In the genomic region with DNA sequence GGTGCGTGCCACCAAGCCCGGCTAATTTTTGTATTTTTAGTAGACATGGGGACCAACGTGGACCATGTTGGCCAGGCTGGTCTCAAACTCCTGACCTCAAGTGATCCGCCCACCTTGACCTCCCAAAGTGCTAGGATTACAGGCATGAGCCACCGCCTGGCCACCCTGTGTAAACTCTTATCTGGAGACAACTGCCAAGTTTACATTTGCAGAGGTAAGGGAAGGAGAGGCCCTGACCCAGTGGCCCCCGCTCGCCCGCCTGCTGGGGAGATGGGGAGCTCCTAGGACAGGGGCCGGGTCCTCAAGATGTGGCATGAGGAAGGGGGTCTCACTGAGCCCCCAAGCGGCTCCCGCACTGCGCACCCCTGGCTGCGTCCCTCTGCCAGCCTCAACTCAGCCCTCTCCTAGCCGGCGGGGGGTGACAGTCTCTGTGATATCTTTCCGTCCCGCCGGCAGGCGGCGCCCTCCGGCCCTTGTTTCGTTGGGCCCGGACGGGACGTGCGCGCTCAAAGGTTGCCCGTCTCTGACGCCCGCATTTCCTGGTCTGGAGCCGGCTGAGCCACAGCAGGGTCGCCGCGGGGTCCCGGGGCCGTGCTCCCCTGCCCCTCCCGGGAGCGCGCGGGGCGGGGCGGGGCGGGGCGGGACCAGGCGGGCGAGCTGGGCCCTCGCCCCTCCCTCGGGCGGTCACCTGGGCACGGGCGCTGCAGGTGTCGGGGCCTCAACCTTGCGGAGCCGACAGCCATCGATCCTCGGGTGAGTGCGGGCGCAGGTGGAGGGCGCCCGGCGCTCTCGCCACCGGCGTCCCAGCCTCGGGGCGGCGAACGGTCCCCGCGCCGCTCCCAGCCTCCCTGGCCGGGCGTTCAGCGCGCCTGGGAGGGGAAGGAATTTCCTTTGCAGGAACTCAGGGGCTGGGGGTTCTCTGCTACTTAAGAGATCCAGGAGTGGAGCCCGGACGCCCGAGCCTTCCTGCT, we compare ENCODE assay signal across 1 cellular context.
TF ChIP-seq lines count a peak whose summit lies in the region.

GPR160 (plus strand) TSS at position 533 of the 971 bp plus-strand sequence. CDS start 45,978 bp downstream, outside the sequence.

TF ChIP-seq in HepG2, 621 proteins besides CTCF, POLR2A, EP300 and RAD21 (continued from another document and continues in another):
- TF ChIP-seq ZBED4 (CRISPR knock-in tag; IDR thresholded peaks at IDR 0.05; ENCODE audit: borderline replicate concordance) (peak; percentile 80; the same call in 1 of the 2 replicates), MIER2 (CRISPR knock-in tag; IDR thresholded peaks at IDR 0.05) (no peak), ZNF772 (CRISPR knock-in tag; IDR thresholded peaks at IDR 0.05) (peak; percentile 52; the same call in 1 of the 2 replicates), ETV5 (CRISPR knock-in tag; IDR thresholded peaks at IDR 0.05; ENCODE audit: borderline replicate concordance) (peak; percentile 74; the same call in 1 of the 2 replicates), HMG20B (CRISPR knock-in tag; conservative IDR thresholded peaks at IDR 0.05) (no peak), HIVEP1 (CRISPR knock-in tag; IDR thresholded peaks at IDR 0.05) (no peak; the same call in 1 of the 2 replicates), CBX5 (CRISPR knock-in tag; IDR thresholded peaks at IDR 0.05; ENCODE audit: borderline replicate concordance) (peak; percentile 84; the same call in 1 of the 2 replicates), REPIN1 (CRISPR knock-in tag; IDR thresholded peaks at IDR 0.05; ENCODE audit: borderline replicate concordance, low read depth) (peak; percentile 85), RFXANK (CRISPR knock-in tag; IDR thresholded peaks at IDR 0.05) (0 out of 2 replicates have a peak, but pooled peaks have one; percentile 65), NAIF1 (CRISPR knock-in tag; IDR thresholded peaks at IDR 0.05; ENCODE audit: borderline replicate concordance) (peak; percentile 67; the same call in 1 of the 2 replicates), SMAD9 (CRISPR knock-in tag; IDR thresholded peaks at IDR 0.05) (no peak), CAMTA2 (CRISPR knock-in tag; IDR thresholded peaks at IDR 0.05; ENCODE audit: borderline replicate concordance) (0 out of 2 replicates have a peak, but pooled peaks have one; percentile 27), GABPA (IDR thresholded peaks at IDR 0.05; ENCODE audit: low read depth, low read length) (no peak), GABPA (CRISPR knock-in tag; IDR thresholded peaks at IDR 0.05; ENCODE audit: low read depth) (0 out of 2 replicates have a peak, but pooled peaks have one; percentile 19), IKZF4 (CRISPR knock-in tag; IDR thresholded peaks at IDR 0.05; ENCODE audit: borderline replicate concordance, low read depth, not compliant biosample characterization) (no peak), ONECUT2 (CRISPR knock-in tag; IDR thresholded peaks at IDR 0.05) (0 out of 2 replicates have a peak, but pooled peaks have one; percentile 34), ZNF546 (CRISPR knock-in tag; conservative IDR thresholded peaks at IDR 0.05) (0 out of 2 replicates have a peak, but pooled peaks have one; percentile 12), RXRB (CRISPR knock-in tag; IDR thresholded peaks at IDR 0.05; ENCODE audit: borderline replicate concordance) (peak; percentile 76), ETS1 (CRISPR knock-in tag; IDR thresholded peaks at IDR 0.05) (no peak), PCBP2 (optimal IDR thresholded peaks at IDR 0.05; ENCODE audit: low read depth, low read length, poor library complexity, severe bottlenecking) (no peak), SAFB2 (CRISPR knock-in tag; IDR thresholded peaks at IDR 0.05; ENCODE audit: borderline replicate concordance, low read depth) (peak; percentile 74; the same call in 1 of the 2 replicates), TBX2 (CRISPR knock-in tag; IDR thresholded peaks at IDR 0.05; ENCODE audit: borderline replicate concordance) (peak; percentile 80; the same call in 1 of the 2 replicates), IKZF5 (CRISPR knock-in tag; IDR thresholded peaks at IDR 0.05) (peak; percentile 75), ZNF552 (CRISPR knock-in tag; IDR thresholded peaks at IDR 0.05; ENCODE audit: borderline replicate concordance) (no peak), WIZ (CRISPR knock-in tag; IDR thresholded peaks at IDR 0.05) (0 out of 2 replicates have a peak, but pooled peaks have one; percentile 66), STAG1 (CRISPR knock-in tag; IDR thresholded peaks at IDR 0.05) (peak; percentile 69), ZNF253 (CRISPR knock-in tag; IDR thresholded peaks at IDR 0.05; ENCODE audit: borderline replicate concordance) (no peak), HNRNPL (IDR thresholded peaks at IDR 0.05; ENCODE audit: low read depth, low read length) (0 out of 2 replicates have a peak, but pooled peaks have one; percentile 44), ZC3H13 (CRISPR knock-in tag; IDR thresholded peaks at IDR 0.05) (0 out of 2 replicates have a peak, but pooled peaks have one; percentile 31), SP2 (CRISPR knock-in tag; IDR thresholded peaks at IDR 0.05) (no peak), GATA4 (IDR thresholded peaks at IDR 0.05; ENCODE audit: borderline replicate concordance, low read depth) (no peak), POGZ (CRISPR knock-in tag; IDR thresholded peaks at IDR 0.05) (peak; percentile 88), DNMT1 (CRISPR knock-in tag; IDR thresholded peaks at IDR 0.05) (peak; percentile 74), ZBTB21 (CRISPR knock-in tag; IDR thresholded peaks at IDR 0.05) (no peak), FOXC1 (CRISPR knock-in tag; IDR thresholded peaks at IDR 0.05; ENCODE audit: borderline replicate concordance) (peak; percentile 79), PBX3 (CRISPR knock-in tag; IDR thresholded peaks at IDR 0.05; ENCODE audit: borderline replicate concordance) (no peak), ZNF614 (CRISPR knock-in tag; IDR thresholded peaks at IDR 0.05; ENCODE audit: borderline replicate concordance) (0 out of 2 replicates have a peak, but pooled peaks have one; percentile 23), ZSCAN25 (CRISPR knock-in tag; IDR thresholded peaks at IDR 0.05) (peak; percentile 85; the same call in 1 of the 2 replicates), RXRA (CRISPR knock-in tag; IDR thresholded peaks at IDR 0.05) (peak; percentile 78), MXD1 (CRISPR knock-in tag; IDR thresholded peaks at IDR 0.05) (no peak), HOXA5 (CRISPR knock-in tag; IDR thresholded peaks at IDR 0.05) (no peak; the same call in 1 of the 2 replicates)
- TF ChIP-seq, protein P1, sequence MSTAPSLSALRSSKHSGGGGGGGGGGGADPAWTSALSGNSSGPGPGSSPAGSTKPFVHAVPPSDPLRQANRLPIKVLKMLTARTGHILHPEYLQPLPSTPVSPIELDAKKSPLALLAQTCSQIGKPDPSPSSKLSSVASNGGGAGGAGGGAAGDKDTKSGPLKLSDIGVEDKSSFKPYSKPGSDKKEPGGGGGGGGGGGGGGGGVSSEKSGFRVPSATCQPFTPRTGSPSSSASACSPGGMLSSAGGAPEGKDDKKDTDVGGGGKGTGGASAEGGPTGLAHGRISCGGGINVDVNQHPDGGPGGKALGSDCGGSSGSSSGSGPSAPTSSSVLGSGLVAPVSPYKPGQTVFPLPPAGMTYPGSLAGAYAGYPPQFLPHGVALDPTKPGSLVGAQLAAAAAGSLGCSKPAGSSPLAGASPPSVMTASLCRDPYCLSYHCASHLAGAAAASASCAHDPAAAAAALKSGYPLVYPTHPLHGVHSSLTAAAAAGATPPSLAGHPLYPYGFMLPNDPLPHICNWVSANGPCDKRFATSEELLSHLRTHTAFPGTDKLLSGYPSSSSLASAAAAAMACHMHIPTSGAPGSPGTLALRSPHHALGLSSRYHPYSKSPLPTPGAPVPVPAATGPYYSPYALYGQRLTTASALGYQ (CRISPR knock-in tag; IDR thresholded peaks at IDR 0.05) = no peak
- TF ChIP-seq, protein P2, sequence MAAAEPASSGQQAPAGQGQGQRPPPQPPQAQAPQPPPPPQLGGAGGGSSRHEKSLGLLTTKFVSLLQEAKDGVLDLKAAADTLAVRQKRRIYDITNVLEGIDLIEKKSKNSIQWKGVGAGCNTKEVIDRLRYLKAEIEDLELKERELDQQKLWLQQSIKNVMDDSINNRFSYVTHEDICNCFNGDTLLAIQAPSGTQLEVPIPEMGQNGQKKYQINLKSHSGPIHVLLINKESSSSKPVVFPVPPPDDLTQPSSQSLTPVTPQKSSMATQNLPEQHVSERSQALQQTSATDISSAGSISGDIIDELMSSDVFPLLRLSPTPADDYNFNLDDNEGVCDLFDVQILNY (CRISPR knock-in tag; conservative IDR thresholded peaks at IDR 0.05) = 0 out of 2 replicates have a peak, but pooled peaks have one; percentile 27
- TF ChIP-seq, protein P3, sequence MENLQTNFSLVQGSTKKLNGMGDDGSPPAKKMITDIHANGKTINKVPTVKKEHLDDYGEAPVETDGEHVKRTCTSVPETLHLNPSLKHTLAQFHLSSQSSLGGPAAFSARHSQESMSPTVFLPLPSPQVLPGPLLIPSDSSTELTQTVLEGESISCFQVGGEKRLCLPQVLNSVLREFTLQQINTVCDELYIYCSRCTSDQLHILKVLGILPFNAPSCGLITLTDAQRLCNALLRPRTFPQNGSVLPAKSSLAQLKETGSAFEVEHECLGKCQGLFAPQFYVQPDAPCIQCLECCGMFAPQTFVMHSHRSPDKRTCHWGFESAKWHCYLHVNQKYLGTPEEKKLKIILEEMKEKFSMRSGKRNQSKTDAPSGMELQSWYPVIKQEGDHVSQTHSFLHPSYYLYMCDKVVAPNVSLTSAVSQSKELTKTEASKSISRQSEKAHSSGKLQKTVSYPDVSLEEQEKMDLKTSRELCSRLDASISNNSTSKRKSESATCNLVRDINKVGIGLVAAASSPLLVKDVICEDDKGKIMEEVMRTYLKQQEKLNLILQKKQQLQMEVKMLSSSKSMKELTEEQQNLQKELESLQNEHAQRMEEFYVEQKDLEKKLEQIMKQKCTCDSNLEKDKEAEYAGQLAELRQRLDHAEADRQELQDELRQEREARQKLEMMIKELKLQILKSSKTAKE (CRISPR knock-in tag; IDR thresholded peaks at IDR 0.05; ENCODE audit: borderline replicate concordance) = peak; percentile 86
- TF ChIP-seq, protein P4, sequence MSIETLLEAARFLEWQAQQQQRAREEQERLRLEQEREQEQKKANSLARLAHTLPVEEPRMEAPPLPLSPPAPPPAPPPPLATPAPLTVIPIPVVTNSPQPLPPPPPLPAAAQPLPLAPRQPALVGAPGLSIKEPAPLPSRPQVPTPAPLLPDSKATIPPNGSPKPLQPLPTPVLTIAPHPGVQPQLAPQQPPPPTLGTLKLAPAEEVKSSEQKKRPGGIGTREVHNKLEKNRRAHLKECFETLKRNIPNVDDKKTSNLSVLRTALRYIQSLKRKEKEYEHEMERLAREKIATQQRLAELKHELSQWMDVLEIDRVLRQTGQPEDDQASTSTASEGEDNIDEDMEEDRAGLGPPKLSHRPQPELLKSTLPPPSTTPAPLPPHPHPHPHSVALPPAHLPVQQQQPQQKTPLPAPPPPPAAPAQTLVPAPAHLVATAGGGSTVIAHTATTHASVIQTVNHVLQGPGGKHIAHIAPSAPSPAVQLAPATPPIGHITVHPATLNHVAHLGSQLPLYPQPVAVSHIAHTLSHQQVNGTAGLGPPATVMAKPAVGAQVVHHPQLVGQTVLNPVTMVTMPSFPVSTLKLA (IDR thresholded peaks at IDR 0.05) = no peak
